18 cellular contexts compared by ENCODE assay signal in genomic region chr5:168296687-168297086, GRCh38. TPM values are rescaled to one million over a fixed set of nuclear protein-coding genes. Genes with fewer than 3 reads are reported as not detected.
A peak's percentile ranks its signal among the peaks of the same experiment; 100 is the strongest.
DNase-seq lines count a peak whose midpoint lies in the region; ATAC-seq, FAIRE-seq and TF ChIP-seq lines count a peak whose summit lies in the region.
"Had no signal": no experiment of that assay in that cellular context is flagged by ENCODE, and none has a peak within 500 bp of the region (broad histone marks: within the 10 kb centered on the region; RNA-seq: fewer than 3 reads in every experiment).

No MANE protein-coding gene starts in this region.

- H3K4me3 ChIP-seq in GM23338: 0 out of 2 replicates have a peak overlapping the region, but pooled peaks have one; percentile 41
- H3K4me3 ChIP-seq in body of pancreas: no peak overlapping the region
- peak overlapping the region in 1 of 2 donors; percentile 78 for H3K4me3 ChIP-seq in kidney (ENCODE audit: low read length in 2 of 2)
- H3K4me3 ChIP-seq in CD8-positive, alpha-beta T cell (ENCODE audit: low read depth, low read length): no peak overlapping the region
- H3K4me3 ChIP-seq: HAP-1, SJSA1 had no signal

- H3K27ac Mint-ChIP-seq in GM23338: no peak overlapping the region
- H3K27ac Mint-ChIP-seq in CD8-positive, alpha-beta T cell: no peak overlapping the region

- CTCF ChIA-PET in CD8-positive, alpha-beta T cell (lab: Charles Lee): no interaction called here

- H4K20me1 ChIP-seq in GM23338 (replicated peaks; ENCODE audit: insufficient read depth): peaks cover 41% of the 10 kb centered on the region; the same call in 1 of the 2 replicates

- POLR2A ChIA-PET in CD8-positive, alpha-beta T cell (lab: Charles Lee): no interaction called here

- peak overlapping the region in 1 of 2 donors; percentile 62 for H3K9ac ChIP-seq in kidney (ENCODE audit: low read length in 2 of 2)

- ATAC-seq in GM23338: no peak
- no peak for ATAC-seq in body of pancreas
- ATAC-seq in GM18873 (IDR thresholded peaks at IDR 0.05; ENCODE audit: low FRiP score, unreplicated experiment): no peak
- ATAC-seq in CD8-positive, alpha-beta T cell: no peak

- no peaks in the 10 kb centered on the region; the same call in 2 of the 3 replicates for H3K9me3 Mint-ChIP-seq in GM23338
- no peaks in the 10 kb centered on the region for H3K9me3 Mint-ChIP-seq in CD8-positive, alpha-beta T cell

- TF ChIP-seq CTCF in GM23338 (conservative IDR thresholded peaks at IDR 0.05; ENCODE audit: low read depth in 2 of 2) (no peak), body of pancreas (IDR thresholded peaks at IDR 0.05) (no peak), kidney (IDR thresholded peaks at IDR 0.05; ENCODE audit: borderline replicate concordance, extremely low read depth, insufficient read depth) (no peak)
- TF ChIP-seq CTCF in CD8-positive, alpha-beta T cell (IDR thresholded peaks at IDR 0.05): no peak

- H3K27me3 ChIP-seq in GM23338 (ENCODE audit: insufficient read depth) (no peaks in the 10 kb centered on the region), body of pancreas (no peaks in the 10 kb centered on the region)
- no peaks in the 10 kb centered on the region for H3K27me3 ChIP-seq in CD8-positive, alpha-beta T cell (ENCODE audit: insufficient read depth, low read length)
- H3K27me3 ChIP-seq: SJSA1 had no signal

- TF ChIP-seq POLR2A in body of pancreas (IDR thresholded peaks at IDR 0.05): no peak

- H3K9me3 ChIP-seq in body of pancreas (no peaks in the 10 kb centered on the region), kidney (ENCODE audit: control insufficient read depth in 1 of 2, low read length in 2 of 2) (no peaks in the 10 kb centered on the region)
- H3K9me3 ChIP-seq in CD8-positive, alpha-beta T cell (ENCODE audit: low read length): no peaks in the 10 kb centered on the region
- H3K9me3 ChIP-seq: HAP-1, SJSA1 had no signal

- H3K27ac ChIP-seq in GM23338 (ENCODE audit: low read depth) (peak overlapping the region; percentile 91), body of pancreas (peak overlapping the region; percentile 66 to 87 (median 86)), kidney (ENCODE audit: low read depth in 2 of 2, low read length in 2 of 2) (peak overlapping the region; percentile 86 to 94), temporal lobe (ENCODE audit: low read depth, low read length) (peak overlapping the region; percentile 36)
- H3K27ac ChIP-seq in CD8-positive, alpha-beta T cell (ENCODE audit: low read depth, low read length): no peak overlapping the region
- H3K27ac ChIP-seq: C4-2B, SJSA1 had no signal

- H3K4me1 ChIP-seq in GM23338 (ENCODE audit: insufficient read depth): peaks cover 60% of the 10 kb centered on the region
- peaks cover 89% of the 10 kb centered on the region for H3K4me1 ChIP-seq in body of pancreas
- H3K4me1 ChIP-seq in kidney (ENCODE audit: control insufficient read depth in 1 of 2, insufficient read depth in 1 of 2, low read depth in 1 of 2, low read length in 2 of 2): peaks cover 26 to 48% of the 10 kb centered on the region in 2 donors
- no peaks in the 10 kb centered on the region for H3K4me1 ChIP-seq in CD8-positive, alpha-beta T cell (ENCODE audit: insufficient read depth, low read length)

- no peaks in the 10 kb centered on the region for H3K36me3 ChIP-seq in GM23338 (ENCODE audit: insufficient read depth)
- no peaks in the 10 kb centered on the region for H3K36me3 ChIP-seq in body of pancreas (replicated peaks in 1 of 2; ENCODE audit: insufficient read depth in 1 of 2, low read depth in 2 of 2)
- peaks cover 0 to 10% of the 10 kb centered on the region in 2 donors for H3K36me3 ChIP-seq in kidney (ENCODE audit: control insufficient read depth in 1 of 2, insufficient read depth in 2 of 2, low read length in 2 of 2)
- H3K36me3 ChIP-seq in CD8-positive, alpha-beta T cell (ENCODE audit: insufficient read depth, low read length): no peaks in the 10 kb centered on the region
- H3K36me3 ChIP-seq: HAP-1, SJSA1 had no signal

- peak overlapping the region; percentile 73 for H3K4me2 ChIP-seq in GM23338

- H3K9me2 ChIP-seq in GM23338 (ENCODE audit: insufficient read depth): no peaks in the 10 kb centered on the region

- H3K79me2 ChIP-seq in GM23338 (replicated peaks; ENCODE audit: insufficient read depth): peaks cover 77% of the 10 kb centered on the region

- 55 to 56% methylated on average over 2 of the region's 2 CpGs for WGBS in body of pancreas, 2 donors

- no peak for DNase-seq in GM23338 (ENCODE audit: low spot score)
- no peak for DNase-seq in body of pancreas
- no peak for DNase-seq in kidney
- no peak for DNase-seq in GM03348 (ENCODE audit: low spot score)
- DNase-seq in CD8-positive, alpha-beta T cell: no peak
- DNase-seq: DMS153, EL, MV-4-11, NCI-H1417 treated with DMSO at 0.1 percent for 48 hours, NCI-H2029 treated with DMSO at 0.1 percent for 48 hours, NCI-H2171 treated with DMSO at 0.1 percent for 48 hours, NCI-H446 treated with DMSO at 0.1 percent for 48 hours, NCI-H774 had no signal

- peaks cover 70% of the 10 kb centered on the region for H3K4me1 Mint-ChIP-seq in GM23338
- H3K4me1 Mint-ChIP-seq in CD8-positive, alpha-beta T cell (ENCODE audit: low read depth): peaks cover 4% of the 10 kb centered on the region

- intact Hi-C loops in body of pancreas (cut with DNase I): no loop called here
- intact Hi-C loops in kidney (cut with DNase I): no loop called here
- intact Hi-C loops in CD8-positive, alpha-beta T cell (cut with DNase I, micrococcal nuclease): no loop called here

- peaks cover 13% of the 10 kb centered on the region for H3K27me3 Mint-ChIP-seq in GM23338 (ENCODE audit: insufficient read depth, low read depth, poor library complexity)
- peaks cover 27% of the 10 kb centered on the region for H3K27me3 Mint-ChIP-seq in CD8-positive, alpha-beta T cell (ENCODE audit: low read depth)

- no peak overlapping the region for H2AFZ ChIP-seq in GM23338

- H3K4me3 Mint-ChIP-seq in GM23338: no peak overlapping the region
- no peak overlapping the region for H3K4me3 Mint-ChIP-seq in CD8-positive, alpha-beta T cell

- peaks cover 6% of the 10 kb centered on the region; the same call in 1 of the 3 replicates for H3K36me3 Mint-ChIP-seq in GM23338 (ENCODE audit: low read depth)
- H3K36me3 Mint-ChIP-seq in CD8-positive, alpha-beta T cell: no peaks in the 10 kb centered on the region

- FAIRE-seq in kidney (lab: Jason Lieb, UNC): no peak

- H3F3A ChIP-seq in GM23338 (replicated peaks; ENCODE audit: low read depth): peaks cover 8% of the 10 kb centered on the region; the same call in 1 of the 2 replicates

TF ChIP-seq in GM23338, 12 proteins besides CTCF, POLR2A, EP300 and RAD21:
- no peak for TF ChIP-seq CREB1 (CRISPR knock-in tag; IDR thresholded peaks at IDR 0.05; ENCODE audit: low read depth)
TF ChIP-seq in GM23338: peak in this region for 0.

RNA-seq across cellular contexts. Expression of gene WWC1, which starts 5.2 kb away (rescaled TPM):
- total RNA-seq in GM23338 (2014; rRNA removed; shearing (Covaris generic)): 27.8 and 33.2 TPM in 2 replicates
- polyA plus RNA-seq in GM23338 (2016; fragmentation: Nextera tagmentation; extraction: Ambion mirVana) (23.6 and 25.4 TPM in 2 replicates), kidney (ENCODE audit: insufficient read depth, low read depth, low replicate concordance) (74.4 TPM)
- total RNA-seq in body of pancreas (10 to 100 TPM; 40.0 to 49.4 TPM), kidney (174 TPM), temporal lobe (60.5 TPM)
- total RNA-seq in CD8-positive, alpha-beta T cell: not detected

Comparison
In these comparisons a context has a peak if more than half of its experiments do, and no peak if none do; other contexts are left out.
1. RNA of gene WWC1, which starts 5.2 kb away (total RNA-seq): 174 TPM in kidney (single experiment), 60.5 TPM in temporal lobe (single experiment), 40.0 to 49.4 TPM in body of pancreas and 27.8 to 33.2 TPM in GM23338; not detected in CD8-positive, alpha-beta T cell; every median in the first group is over 10 times any median in the second.